Comparison of ENCODE assay signal across 6 cellular contexts in genomic region chr10:97633921-97634320, GRCh38. TPM values are rescaled to one million over a fixed set of nuclear protein-coding genes. Genes with fewer than 3 reads are reported as not detected.
DNase-seq lines count a peak whose midpoint lies in the region; TF ChIP-seq lines count a peak whose summit lies in the region.

No MANE protein-coding gene starts in this region.

- intact Hi-C loops in activated CD4-positive, alpha-beta memory T cell treated with anti-CD3 and anti-CD28 coated beads for 36 hours (cut with micrococcal nuclease) = loop anchor here (10.0 kb wide), 1 partner anchor 339 kb away; the partner anchor contains the start of gene ARHGAP19

- H3K4me3 Mint-ChIP-seq in HFFc6 = peak overlapping the region; percentile 96
- H3K4me3 Mint-ChIP-seq in activated CD4-positive, alpha-beta memory T cell treated with anti-CD3 and anti-CD28 coated beads for 36 hours = peak overlapping the region; percentile 90

- H3K4me1 Mint-ChIP-seq in HFFc6 (ENCODE audit: low read depth) = peaks cover 23% of the 10 kb centered on the region
- peaks cover 10% of the 10 kb centered on the region for H3K4me1 Mint-ChIP-seq in activated CD4-positive, alpha-beta memory T cell treated with anti-CD3 and anti-CD28 coated beads for 36 hours (ENCODE audit: low read depth)

- no peak for DNase-seq in HFFc6
- peak; percentile 43 for DNase-seq in activated CD4-positive, alpha-beta memory T cell treated with anti-CD3 and anti-CD28 coated beads for 36 hours
- DNase-seq in kidney tubule cell (ENCODE audit: low spot score) = peak; percentile 47
- DNase-seq in effector CD8-positive, alpha-beta T cell (lab: John Stamatoyannopoulos, UW) = no peak
- DNase-seq in activated effector memory CD4-positive, alpha-beta T cell treated with Interleukin-2 at 50 U/mL for 16 hours = no peak
- DNase-seq in cerebellum (ENCODE audit: low spot score) = no peak

- no peaks in the 10 kb centered on the region for H3K9me3 Mint-ChIP-seq in HFFc6
- no peaks in the 10 kb centered on the region for H3K9me3 Mint-ChIP-seq in activated CD4-positive, alpha-beta memory T cell treated with anti-CD3 and anti-CD28 coated beads for 36 hours

- POLR2A ChIA-PET in activated CD4-positive, alpha-beta memory T cell treated with anti-CD3 and anti-CD28 coated beads for 36 hours (lab: Charles Lee) = no interaction called here

- CTCF ChIA-PET in activated CD4-positive, alpha-beta memory T cell treated with anti-CD3 and anti-CD28 coated beads for 36 hours (lab: Charles Lee) = interaction anchor here (0.9 to 1.3 kb wide), 2 partner anchors 62 to 100 kb away, joined by 3 read pairs; no protein-coding TSS in a partner anchor

- no peaks in the 10 kb centered on the region for H3K27me3 Mint-ChIP-seq in HFFc6 (ENCODE audit: insufficient read depth)
- H3K27me3 Mint-ChIP-seq in activated CD4-positive, alpha-beta memory T cell treated with anti-CD3 and anti-CD28 coated beads for 36 hours = no peaks in the 10 kb centered on the region

- TF ChIP-seq CTCF in HFFc6 (IDR thresholded peaks at IDR 0.05) = peak; percentile 44; the same call in 1 of the 2 replicates

- H3K27ac Mint-ChIP-seq in HFFc6 = peak overlapping the region; percentile 84
- H3K27ac Mint-ChIP-seq in activated CD4-positive, alpha-beta memory T cell treated with anti-CD3 and anti-CD28 coated beads for 36 hours = peak overlapping the region; percentile 52

- no peaks in the 10 kb centered on the region for H3K36me3 Mint-ChIP-seq in HFFc6 (ENCODE audit: low read depth)
- H3K36me3 Mint-ChIP-seq in activated CD4-positive, alpha-beta memory T cell treated with anti-CD3 and anti-CD28 coated beads for 36 hours = peaks cover 3% of the 10 kb centered on the region

RNA-seq across cellular contexts. Expression of gene MORN4, which starts 0.6 kb away (rescaled TPM):
- 10 to 100 TPM in 3 of 6 experiments, 1 to 10 TPM in 3; 9.4 to 11.3 (median 10.1) TPM for total RNA-seq in HFFc6 (2021; fragmentation: NEBNext Ultra II Directional; extraction: Animal tissue kit (Norgen Biotek cat#: 25700))
- 1 to 10 TPM; 5.3 to 6.5 TPM for total RNA-seq in activated CD4-positive, alpha-beta memory T cell treated with anti-CD3 and anti-CD28 coated beads for 36 hours
- total RNA-seq in cerebellum = 19.6 TPM

RNA-seq across cellular contexts. Expression of gene PI4K2A, which starts 6.5 kb away (rescaled TPM):
- 10 to 100 TPM; 26.7 to 35.3 (median 31.6) TPM for total RNA-seq in HFFc6 (2021; fragmentation: NEBNext Ultra II Directional; extraction: Animal tissue kit (Norgen Biotek cat#: 25700))
- total RNA-seq in activated CD4-positive, alpha-beta memory T cell treated with anti-CD3 and anti-CD28 coated beads for 36 hours = 10 to 100 TPM; 13.1 to 13.2 TPM
- 8.7 TPM for total RNA-seq in cerebellum

RNA-seq across cellular contexts. Expression of gene C10orf62, which starts 44.4 kb away (rescaled TPM):
- total RNA-seq in HFFc6 (2021; fragmentation: NEBNext Ultra II Directional; extraction: Animal tissue kit (Norgen Biotek cat#: 25700)) = not detected
- total RNA-seq in activated CD4-positive, alpha-beta memory T cell treated with anti-CD3 and anti-CD28 coated beads for 36 hours = not detected
- 0.73 TPM for total RNA-seq in cerebellum

RNA-seq across cellular contexts. Expression of gene HOGA1, which starts 49.7 kb away (rescaled TPM):
- total RNA-seq in HFFc6 (2021; fragmentation: NEBNext Ultra II Directional; extraction: Animal tissue kit (Norgen Biotek cat#: 25700)) = under 1 TPM; 0.26 to 0.66 (median 0.46) TPM
- not detected for total RNA-seq in activated CD4-positive, alpha-beta memory T cell treated with anti-CD3 and anti-CD28 coated beads for 36 hours
- total RNA-seq in cerebellum = 3.4 TPM

RNA-seq across cellular contexts. Expression of gene AVPI1, which starts 53.1 kb away (rescaled TPM):
- total RNA-seq in HFFc6 (2021; fragmentation: NEBNext Ultra II Directional; extraction: Animal tissue kit (Norgen Biotek cat#: 25700)) = 10 to 100 TPM; 28.2 to 44.8 (median 39.5) TPM
- 1 to 10 TPM; 1.7 to 2.1 TPM for total RNA-seq in activated CD4-positive, alpha-beta memory T cell treated with anti-CD3 and anti-CD28 coated beads for 36 hours
- 1.3 TPM for total RNA-seq in cerebellum

Comparison
In these comparisons a context has a peak if more than half of its experiments do, and no peak if none do; other contexts are left out.
1. DNase-seq: peak in activated CD4-positive, alpha-beta memory T cell treated with anti-CD3 and anti-CD28 coated beads for 36 hours (single experiment) and kidney tubule cell (single experiment); none in HFFc6 (single experiment), effector CD8-positive, alpha-beta T cell (single experiment), activated effector memory CD4-positive, alpha-beta T cell treated with Interleukin-2 at 50 U/mL for 16 hours (single experiment) and cerebellum (single experiment).